In genomic region chr11:27722117-27722844, GRCh38 we compare ENCODE assay signal across 9 cellular contexts. TPM values are rescaled to one million over a fixed set of nuclear protein-coding genes. Genes with fewer than 3 reads are reported as not detected.
DNase-seq lines count a peak whose midpoint lies in the region; ATAC-seq, FAIRE-seq and TF ChIP-seq lines count a peak whose summit lies in the region.
"Had no signal": no experiment of that assay in that cellular context is flagged by ENCODE, and none has a peak within 500 bp of the region (broad histone marks: within the 10 kb centered on the region; RNA-seq: fewer than 3 reads in every experiment).

No MANE protein-coding gene starts in this region.

- no peak overlapping the region for H3K27ac Mint-ChIP-seq in dendritic cell treated with granulocyte-macrophage colony-stimulating factor and Interleukin-4, amounts not matched to agents 40 ng/mL and 50 ng/mL, for 4 days
- no peak overlapping the region for H3K27ac Mint-ChIP-seq in neural progenitor cell
- H3K27ac Mint-ChIP-seq: CD4-positive, CD25-positive, alpha-beta regulatory T cell had no signal

- DNase-seq in NCI-H524 (lab: John Stamatoyannopoulos, UW), result peak; percentile 3 to 49
- DNase-seq in NCI-H524 treated with DMSO at 0.1 percent for 48 hours (lab: John Stamatoyannopoulos, UW), result no peak
- peak; percentile 34 to 47 for DNase-seq in Kasumi-1 (lab: John Stamatoyannopoulos, UW)
- DNase-seq in neural progenitor cell (ENCODE audit: low spot score), result peak; percentile 58
- no peak for DNase-seq in omental fat pad (ENCODE audit: low spot score)
- no peak for DNase-seq in GM19239 (ENCODE audit: insufficient read length, low spot score)
- DNase-seq: CD4-positive, CD25-positive, alpha-beta regulatory T cell had no signal

- no peak for FAIRE-seq in GM19239 (lab: Jason Lieb, UNC)

- H4K20me1 ChIP-seq in neural progenitor cell (ENCODE audit: low read depth), result peaks cover 20% of the 10 kb centered on the region

- peak overlapping the region; percentile 95 for H2AFZ ChIP-seq in neural progenitor cell (replicated peaks)

- H3K36me3 ChIP-seq in neural progenitor cell, result no peaks in the 10 kb centered on the region

- peaks cover 40% of the 10 kb centered on the region for H3F3A ChIP-seq in neural progenitor cell (ENCODE audit: low read depth)

- intact Hi-C loops in dendritic cell treated with granulocyte-macrophage colony-stimulating factor and Interleukin-4, amounts not matched to agents 40 ng/mL and 50 ng/mL, for 4 days (cut with micrococcal nuclease), result no loop called here

- ATAC-seq in omental fat pad (ENCODE audit: low FRiP score) (no peak), HG03342 (IDR thresholded peaks at IDR 0.05; ENCODE audit: unreplicated experiment) (no peak)

- peaks cover 12% of the 10 kb centered on the region for H3K4me1 ChIP-seq in neural progenitor cell

- no peak for TF ChIP-seq CTCF in neural progenitor cell (IDR thresholded peaks at IDR 0.05)
- no peak for TF ChIP-seq CTCF in omental fat pad (IDR thresholded peaks at IDR 0.05)

- H3K4me3 Mint-ChIP-seq in dendritic cell treated with granulocyte-macrophage colony-stimulating factor and Interleukin-4, amounts not matched to agents 40 ng/mL and 50 ng/mL, for 4 days, result peak overlapping the region; percentile 37
- H3K4me3 Mint-ChIP-seq in neural progenitor cell, result peak overlapping the region; percentile 94
- H3K4me3 Mint-ChIP-seq: CD4-positive, CD25-positive, alpha-beta regulatory T cell had no signal

- no peak overlapping the region for H3K27ac ChIP-seq in neural progenitor cell

- peaks cover 65% of the 10 kb centered on the region for H3K27me3 Mint-ChIP-seq in dendritic cell treated with granulocyte-macrophage colony-stimulating factor and Interleukin-4, amounts not matched to agents 40 ng/mL and 50 ng/mL, for 4 days
- peaks cover 41% of the 10 kb centered on the region for H3K27me3 Mint-ChIP-seq in neural progenitor cell (ENCODE audit: insufficient read depth, low read depth)

- peaks cover 17% of the 10 kb centered on the region for H3K4me1 Mint-ChIP-seq in dendritic cell treated with granulocyte-macrophage colony-stimulating factor and Interleukin-4, amounts not matched to agents 40 ng/mL and 50 ng/mL, for 4 days (ENCODE audit: low read depth)
- peaks cover 35% of the 10 kb centered on the region for H3K4me1 Mint-ChIP-seq in neural progenitor cell
- H3K4me1 Mint-ChIP-seq: CD4-positive, CD25-positive, alpha-beta regulatory T cell had no signal

- peak overlapping the region; percentile 86 for H3K4me2 ChIP-seq in neural progenitor cell

- H3K9ac ChIP-seq in neural progenitor cell, result no peak overlapping the region

- H3K9me3 ChIP-seq in neural progenitor cell (ENCODE audit: low read depth), result no peaks in the 10 kb centered on the region

- H3K27me3 ChIP-seq in neural progenitor cell, result peaks cover 80% of the 10 kb centered on the region

- no peaks in the 10 kb centered on the region for H3K79me2 ChIP-seq in neural progenitor cell (ENCODE audit: low read depth)

- peak overlapping the region; percentile 69 for H3K4me3 ChIP-seq in neural progenitor cell

- peaks cover 7% of the 10 kb centered on the region for H3K9me3 Mint-ChIP-seq in dendritic cell treated with granulocyte-macrophage colony-stimulating factor and Interleukin-4, amounts not matched to agents 40 ng/mL and 50 ng/mL, for 4 days
- H3K9me3 Mint-ChIP-seq in neural progenitor cell, result no peaks in the 10 kb centered on the region

- no peaks in the 10 kb centered on the region for H3K36me3 Mint-ChIP-seq in dendritic cell treated with granulocyte-macrophage colony-stimulating factor and Interleukin-4, amounts not matched to agents 40 ng/mL and 50 ng/mL, for 4 days (ENCODE audit: low read depth)
- no peaks in the 10 kb centered on the region for H3K36me3 Mint-ChIP-seq in neural progenitor cell
- H3K36me3 Mint-ChIP-seq: CD4-positive, CD25-positive, alpha-beta regulatory T cell had no signal

RNA-seq across cellular contexts. Expression of gene BDNF, which starts 22.0 kb away (rescaled TPM):
- total RNA-seq in neural progenitor cell (ENCODE audit: low replicate concordance), result 1.6 and 2.1 TPM in 2 replicates
- total RNA-seq in omental fat pad, result 1 to 10 TPM in 1 of 4 donors, under 1 TPM in 3; 0.16 to 1.2 (median 0.45) TPM
- total RNA-seq: CD4-positive, CD25-positive, alpha-beta regulatory T cell had no signal

Comparison
In these comparisons a context has a peak if more than half of its experiments do, and no peak if none do; other contexts are left out.
1. DNase-seq: peak in NCI-H524 (2 of 2), Kasumi-1 (2 of 2) and neural progenitor cell (single experiment); none in NCI-H524 treated with DMSO at 0.1 percent for 48 hours (single experiment), omental fat pad (single experiment) and GM19239 (single experiment).